Comparison of ENCODE assay signal across 1 cellular context in the genomic region with DNA sequence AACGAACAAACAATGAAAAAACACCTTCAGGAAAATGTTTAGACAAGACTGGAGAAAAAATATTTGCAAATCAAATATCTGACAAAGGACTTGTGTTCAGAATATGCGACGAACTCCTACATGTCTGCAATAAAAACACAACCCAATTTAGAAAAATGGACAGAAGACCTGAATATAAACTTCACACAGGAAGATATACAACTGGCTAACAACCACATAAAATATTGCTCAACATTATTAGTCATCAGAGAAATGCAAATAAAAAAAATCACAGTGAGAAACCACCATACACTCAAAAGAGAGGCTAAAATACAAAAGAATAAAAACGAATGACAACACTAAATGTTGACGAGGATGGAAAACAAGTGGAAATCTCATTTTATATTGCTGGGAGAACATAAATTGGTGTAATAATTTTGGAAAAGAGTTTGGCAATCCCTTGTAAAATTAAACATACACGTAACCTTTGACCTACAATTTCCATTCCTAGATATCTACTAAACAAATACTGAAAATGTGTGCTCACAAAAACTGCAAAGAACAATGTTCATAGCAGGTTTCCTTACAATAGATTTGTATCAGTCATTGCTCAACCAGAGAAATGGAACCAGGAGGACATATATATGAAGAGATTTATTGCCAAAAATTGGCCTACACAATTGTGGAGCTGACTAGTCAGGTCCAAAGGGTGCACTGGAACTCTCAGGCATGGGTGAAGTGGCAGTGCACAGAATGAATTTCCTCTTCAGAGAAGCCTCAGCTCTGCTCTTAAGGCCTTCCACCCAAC.
TF ChIP-seq lines count a peak whose summit lies in the region.

No MANE protein-coding gene starts in this region.

TF ChIP-seq in HepG2, 621 proteins besides CTCF, POLR2A, EP300 and RAD21 (continued from another document):
- TF ChIP-seq, protein P1, sequence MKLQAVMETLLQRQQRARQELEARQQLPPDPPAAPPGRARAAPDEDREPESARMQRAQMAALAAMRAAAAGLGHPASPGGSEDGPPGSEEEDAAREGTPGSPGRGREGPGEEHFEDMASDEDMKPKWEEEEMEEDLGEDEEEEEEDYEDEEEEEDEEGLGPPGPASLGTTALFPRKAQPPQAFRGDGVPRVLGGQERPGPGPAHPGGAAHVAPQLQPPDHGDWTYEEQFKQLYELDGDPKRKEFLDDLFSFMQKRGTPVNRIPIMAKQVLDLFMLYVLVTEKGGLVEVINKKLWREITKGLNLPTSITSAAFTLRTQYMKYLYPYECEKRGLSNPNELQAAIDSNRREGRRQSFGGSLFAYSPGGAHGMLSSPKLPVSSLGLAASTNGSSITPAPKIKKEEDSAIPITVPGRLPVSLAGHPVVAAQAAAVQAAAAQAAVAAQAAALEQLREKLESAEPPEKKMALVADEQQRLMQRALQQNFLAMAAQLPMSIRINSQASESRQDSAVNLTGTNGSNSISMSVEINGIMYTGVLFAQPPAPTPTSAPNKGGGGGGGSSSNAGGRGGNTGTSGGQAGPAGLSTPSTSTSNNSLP (IDR thresholded peaks at IDR 0.05; ENCODE audit: low read depth, low read length), result peak; percentile 28; the same call in 1 of the 2 replicates
- TF ChIP-seq EED (CRISPR knock-in tag; IDR thresholded peaks at IDR 0.05) (no peak), ZNF101 (CRISPR knock-in tag; IDR thresholded peaks at IDR 0.05; ENCODE audit: borderline replicate concordance, low read depth) (no peak), NR2F6 (IDR thresholded peaks at IDR 0.05) (peak; percentile 56), NR2F6 (CRISPR knock-in tag; IDR thresholded peaks at IDR 0.05) (no peak), CENPX (CRISPR knock-in tag; IDR thresholded peaks at IDR 0.05) (no peak), ZBTB38 (CRISPR knock-in tag; IDR thresholded peaks at IDR 0.05) (no peak), CEBPB (IDR thresholded peaks at IDR 0.05; ENCODE audit: borderline replicate concordance, low read depth, low read length) (peak; percentile 34; the same call in 1 of the 2 replicates), FOXO1 (CRISPR knock-in tag; IDR thresholded peaks at IDR 0.05) (no peak), ZBTB1 (CRISPR knock-in tag; IDR thresholded peaks at IDR 0.05; ENCODE audit: borderline replicate concordance) (no peak), BCL6 (CRISPR knock-in tag; IDR thresholded peaks at IDR 0.05) (peak; percentile 74), TP53 (CRISPR knock-in tag; conservative IDR thresholded peaks at IDR 0.05) (no peak), RBM39 (IDR thresholded peaks at IDR 0.05; ENCODE audit: low read depth, low read length, poor library complexity, severe bottlenecking) (no peak), SOX6 (IDR thresholded peaks at IDR 0.05) (no peak), SOX6 (CRISPR knock-in tag; IDR thresholded peaks at IDR 0.05) (peak; percentile 33; the same call in 1 of the 2 replicates)
- TF ChIP-seq, protein P2, sequence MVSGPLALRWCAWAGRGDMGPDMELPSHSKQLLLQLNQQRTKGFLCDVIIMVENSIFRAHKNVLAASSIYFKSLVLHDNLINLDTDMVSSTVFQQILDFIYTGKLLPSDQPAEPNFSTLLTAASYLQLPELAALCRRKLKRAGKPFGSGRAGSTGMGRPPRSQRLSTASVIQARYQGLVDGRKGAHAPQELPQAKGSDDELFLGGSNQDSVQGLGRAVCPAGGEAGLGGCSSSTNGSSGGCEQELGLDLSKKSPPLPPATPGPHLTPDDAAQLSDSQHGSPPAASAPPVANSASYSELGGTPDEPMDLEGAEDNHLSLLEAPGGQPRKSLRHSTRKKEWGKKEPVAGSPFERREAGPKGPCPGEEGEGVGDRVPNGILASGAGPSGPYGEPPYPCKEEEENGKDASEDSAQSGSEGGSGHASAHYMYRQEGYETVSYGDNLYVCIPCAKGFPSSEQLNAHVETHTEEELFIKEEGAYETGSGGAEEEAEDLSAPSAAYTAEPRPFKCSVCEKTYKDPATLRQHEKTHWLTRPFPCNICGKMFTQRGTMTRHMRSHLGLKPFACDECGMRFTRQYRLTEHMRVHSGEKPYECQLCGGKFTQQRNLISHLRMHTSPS (CRISPR knock-in tag; IDR thresholded peaks at IDR 0.05; ENCODE audit: low read depth), result no peak
